ENCODE assay signal across 8 cellular contexts in the genomic region with DNA sequence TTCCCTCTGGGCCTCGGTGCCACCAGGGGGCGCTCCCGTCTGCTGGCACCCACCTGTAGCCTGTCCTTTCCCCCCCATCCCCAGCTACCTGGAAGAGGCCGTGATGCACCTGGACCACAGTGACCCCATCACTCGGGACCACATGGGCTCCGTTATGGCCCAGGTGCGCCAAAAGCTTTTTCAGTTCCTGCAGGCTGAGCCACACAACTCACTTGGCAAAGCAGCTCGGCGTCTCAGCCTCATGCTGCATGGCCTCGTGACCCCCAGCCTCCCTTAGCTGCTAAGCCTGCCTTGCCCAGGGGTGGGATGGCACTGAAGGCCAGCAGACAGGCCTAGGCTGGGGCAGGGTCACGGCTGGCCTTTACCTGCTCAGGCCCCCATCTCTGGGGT. TPM values are rescaled to one million over a fixed set of nuclear protein-coding genes. Genes with fewer than 3 reads are reported as not detected.
A peak's percentile ranks its signal among the peaks of the same experiment; 100 is the strongest.
DNase-seq lines count a peak whose midpoint lies in the region; ATAC-seq and TF ChIP-seq lines count a peak whose summit lies in the region.

No MANE protein-coding gene starts in this region.

- H3K4me2 ChIP-seq in H9 (ENCODE audit: insufficient read depth, insufficient read length, low read length), result no peak overlapping the region
- H3K4me2 ChIP-seq in SU-DHL-6 (ENCODE audit: low read depth, low read length, poor library complexity, severe bottlenecking), result no peak overlapping the region

- H3T11ph ChIP-seq in H9 (ENCODE audit: low read length), result no peak overlapping the region

- H4K91ac ChIP-seq in H9 (ENCODE audit: insufficient read length, low read depth, low read length), result no peak overlapping the region

- peak overlapping the region in 1 of 2 experiments; percentile 38; a peak in 1 of 5 replicates for H3K4me3 Mint-ChIP-seq in H9
- no peak overlapping the region for H3K4me3 Mint-ChIP-seq in activated naive CD8-positive, alpha-beta T cell treated with anti-CD3 and anti-CD28 coated beads, Interleukin-2, amount 10 ng/mL, durations not matched to agents 7 days and 5 days

- H3K23ac ChIP-seq in H9 (ENCODE audit: insufficient read length, low read depth, low read length), result no peak overlapping the region

- no peak overlapping the region for H3K18ac ChIP-seq in H9 (ENCODE audit: insufficient read length, low read depth, low read length)

- POLR2A ChIA-PET in activated naive CD8-positive, alpha-beta T cell treated with anti-CD3 and anti-CD28 coated beads, Interleukin-2, amount 10 ng/mL, durations not matched to agents 7 days and 5 days (lab: Charles Lee), result interaction anchor here (1.0 to 1.2 kb wide), 3 partner anchors 45 to 57 kb away, joined by 3 to 6 read pairs (median 3); a partner anchor contains a TSS

- H2AK5ac ChIP-seq in H9 (ENCODE audit: insufficient read length, low read length), result no peak overlapping the region

- no peak overlapping the region for H4K5ac ChIP-seq in H9 (ENCODE audit: insufficient read length, low read depth, low read length)

- H3K23me2 ChIP-seq in H9 (ENCODE audit: insufficient read length, low read depth, low read length, poor library complexity, severe bottlenecking), result no peaks in the 10 kb centered on the region

- no peaks in the 10 kb centered on the region; the same call in none of the 2 replicates for H3K27me3 Mint-ChIP-seq in H9 (ENCODE audit: low read depth)
- H3K27me3 Mint-ChIP-seq in activated naive CD8-positive, alpha-beta T cell treated with anti-CD3 and anti-CD28 coated beads, Interleukin-2, amount 10 ng/mL, durations not matched to agents 7 days and 5 days, result no peaks in the 10 kb centered on the region

- H3K27ac Mint-ChIP-seq in H9, result no peak overlapping the region; a peak in 1 of 7 replicates
- H3K27ac Mint-ChIP-seq in activated naive CD8-positive, alpha-beta T cell treated with anti-CD3 and anti-CD28 coated beads, Interleukin-2, amount 10 ng/mL, durations not matched to agents 7 days and 5 days, result no peak overlapping the region

- no peak overlapping the region for H3K9ac ChIP-seq in H9 (ENCODE audit: extremely low read depth, insufficient read length, low read length)
- no peak overlapping the region for H3K9ac ChIP-seq in SU-DHL-6 (ENCODE audit: low read length)

- WGBS in H9 (ENCODE audit: extremely low coverage, insufficient read length, low lambda C conversion rate), result no CpG with 5 or more reads among the region's 11 CpGs
- 58% methylated on average over 11 of the region's 11 CpGs for WGBS in right cardiac atrium

- H3K79me1 ChIP-seq in H9 (ENCODE audit: insufficient read depth, low read depth, low read length, poor library complexity, severe bottlenecking), result no peaks in the 10 kb centered on the region

- H3K79me2 ChIP-seq in H9 (ENCODE audit: insufficient read depth, low read length) (no peaks in the 10 kb centered on the region), SU-DHL-6 (ENCODE audit: insufficient read depth, low read length) (no peaks in the 10 kb centered on the region)

- peak; percentile 70 for TF ChIP-seq CTCF in AG10803 (conservative IDR thresholded peaks at IDR 0.05; ENCODE audit: low read length)
- peak; percentile 94 for TF ChIP-seq CTCF in H9 (conservative IDR thresholded peaks at IDR 0.05)
- peak; percentile 85 for TF ChIP-seq CTCF in SU-DHL-6 (IDR thresholded peaks at IDR 0.05; ENCODE audit: insufficient read depth, low read length, poor library complexity, severe bottlenecking)

- no peak overlapping the region for H4K8ac ChIP-seq in H9 (replicated peaks; ENCODE audit: insufficient read length, low read depth, low read length)

- no peak overlapping the region for H3K14ac ChIP-seq in H9 (ENCODE audit: insufficient read depth, low read length)

- H3K27ac ChIP-seq in H9 (ENCODE audit: insufficient read length, low read depth, low read length), result no peak overlapping the region
- H3K27ac ChIP-seq in SU-DHL-6 (ENCODE audit: low read depth, low read length), result no peak overlapping the region
- peak overlapping the region; percentile 65 for H3K27ac ChIP-seq in right cardiac atrium (ENCODE audit: low read length)

- H3K9me3 ChIP-seq in H9 (ENCODE audit: control insufficient read depth, low read depth, low read length) (no peaks in the 10 kb centered on the region), SU-DHL-6 (ENCODE audit: insufficient read depth, low read length) (no peaks in the 10 kb centered on the region), right cardiac atrium (ENCODE audit: control insufficient read depth, low read length) (no peaks in the 10 kb centered on the region)

- H3K9me2 ChIP-seq in SU-DHL-6 (replicated peaks; ENCODE audit: insufficient read depth, low read length), result no peaks in the 10 kb centered on the region

- DNase-seq in AG10803 (ENCODE audit: low read depth), result no peak
- DNase-seq in H9, result peak; percentile 86
- DNase-seq in activated naive CD8-positive, alpha-beta T cell treated with anti-CD3 and anti-CD28 coated beads, Interleukin-2, amount 10 ng/mL, durations not matched to agents 7 days and 5 days, result peak; percentile 84
- peak; percentile 54 to 89 (median 83) for DNase-seq in right cardiac atrium
- DNase-seq in stimulated activated CD4-positive, alpha-beta T cell treated with anti-CD3 and anti-CD28 coated beads, Interleukin-15, amount 100 ng/mL, for 1 hour (ENCODE audit: low read depth in 1 of 2, low spot score in 1 of 2), result peak; percentile 53 to 72
- DNase-seq in NCI-H128 (lab: John Stamatoyannopoulos, UW; ENCODE audit: unreplicated experiment), result no peak

- peak; percentile 71 for ATAC-seq in activated naive CD8-positive, alpha-beta T cell treated with anti-CD3 and anti-CD28 coated beads, Interleukin-2, amount 10 ng/mL, durations not matched to agents 7 days and 5 days (ENCODE audit: low read depth)
- ATAC-seq in right cardiac atrium, result peak; percentile 58
- ATAC-seq in HG03045 (IDR thresholded peaks at IDR 0.05; ENCODE audit: unreplicated experiment), result no peak

- H2AFZ ChIP-seq in H9 (ENCODE audit: low read length) (no peak overlapping the region), SU-DHL-6 (ENCODE audit: low read depth, low read length, severe bottlenecking) (no peak overlapping the region)

- no peak overlapping the region for H2BK20ac ChIP-seq in H9 (ENCODE audit: low read depth, low read length, poor library complexity, severe bottlenecking)

- H3K36me3 Mint-ChIP-seq in H9 (ENCODE audit: insufficient read depth in 1 of 3, low read depth in 3 of 3), result peaks cover 25 to 50% (median 49%) of the 10 kb centered on the region in 3 experiments
- H3K36me3 Mint-ChIP-seq in activated naive CD8-positive, alpha-beta T cell treated with anti-CD3 and anti-CD28 coated beads, Interleukin-2, amount 10 ng/mL, durations not matched to agents 7 days and 5 days, result peaks cover 12% of the 10 kb centered on the region

- no peak overlapping the region for H2BK15ac ChIP-seq in H9 (ENCODE audit: low read depth, low read length)

- no peaks in the 10 kb centered on the region for H3K9me3 Mint-ChIP-seq in H9
- H3K9me3 Mint-ChIP-seq in activated naive CD8-positive, alpha-beta T cell treated with anti-CD3 and anti-CD28 coated beads, Interleukin-2, amount 10 ng/mL, durations not matched to agents 7 days and 5 days, result no peaks in the 10 kb centered on the region

- no peak overlapping the region for H2BK5ac ChIP-seq in H9 (ENCODE audit: insufficient read length, low read length)

- H3K27me3 ChIP-seq in H9 (ENCODE audit: insufficient read depth, low read length) (no peaks in the 10 kb centered on the region), SU-DHL-6 (ENCODE audit: low read length) (no peaks in the 10 kb centered on the region), right cardiac atrium (ENCODE audit: control insufficient read depth, insufficient read depth) (no peaks in the 10 kb centered on the region)

- no peak overlapping the region for H3K4ac ChIP-seq in H9 (ENCODE audit: low read depth, low read length)

- no peak overlapping the region for H2BK12ac ChIP-seq in H9 (ENCODE audit: insufficient read length, low read depth, low read length)

- no peaks in the 10 kb centered on the region; the same call in 1 of the 2 replicates for H3F3A ChIP-seq in SU-DHL-6 (ENCODE audit: insufficient read depth)

- H3K4me1 Mint-ChIP-seq in H9, result peaks cover 13 to 28% of the 10 kb centered on the region in 2 experiments
- peaks cover 3% of the 10 kb centered on the region for H3K4me1 Mint-ChIP-seq in activated naive CD8-positive, alpha-beta T cell treated with anti-CD3 and anti-CD28 coated beads, Interleukin-2, amount 10 ng/mL, durations not matched to agents 7 days and 5 days

- no peaks in the 10 kb centered on the region for H4K20me1 ChIP-seq in H9 (ENCODE audit: control insufficient read depth, insufficient read depth, insufficient read length)
- H4K20me1 ChIP-seq in SU-DHL-6 (ENCODE audit: low read depth, low read length), result no peaks in the 10 kb centered on the region

- no peak overlapping the region for H2BK120ac ChIP-seq in H9 (ENCODE audit: low read depth, low read length, poor library complexity, severe bottlenecking)

- H3K36me3 ChIP-seq in SU-DHL-6 (ENCODE audit: low read length), result no peaks in the 10 kb centered on the region

- intact Hi-C loops in right cardiac atrium (cut with DNase I), result loop anchor here (2.0 to 10.0 kb wide), 3 partner anchors 43 to 151 kb away; no protein-coding TSS in a partner anchor

- no peak overlapping the region for H3K56ac ChIP-seq in H9 (ENCODE audit: insufficient read length, low read depth, low read length)

- H3K4me1 ChIP-seq in H9 (ENCODE audit: insufficient read depth, low read length) (no peaks in the 10 kb centered on the region), right cardiac atrium (ENCODE audit: control insufficient read depth, insufficient read depth, low read length) (peaks cover 3% of the 10 kb centered on the region)

- H3K4me3 ChIP-seq in AG10803 (ENCODE audit: low read length) (no peak overlapping the region), SU-DHL-6 (ENCODE audit: insufficient read depth, low read length, poor library complexity, severe bottlenecking) (no peak overlapping the region), right cardiac atrium (ENCODE audit: low read length) (no peak overlapping the region)

RNA-seq across cellular contexts. Expression of a gene that starts 0.8 kb away (rescaled TPM):
- 2.0 and 2.7 TPM in 2 replicates for total RNA-seq in H9 (2021)
- total RNA-seq in activated naive CD8-positive, alpha-beta T cell treated with anti-CD3 and anti-CD28 coated beads, Interleukin-2, amount 10 ng/mL, durations not matched to agents 7 days and 5 days, result 1 to 10 TPM; 2.1 to 3.1 TPM
- under 1 TPM in 1 of 4 donors, not detected in 3; 0.53 TPM for total RNA-seq in right cardiac atrium
- polyA plus RNA-seq in right cardiac atrium, result 0.41 TPM

RNA-seq across cellular contexts. Expression of a gene that starts 9.2 kb away (rescaled TPM):
- total RNA-seq in H9 (2021), result 28.6 and 29.1 TPM in 2 replicates
- 10 to 100 TPM; 22.8 to 25.6 TPM for total RNA-seq in activated naive CD8-positive, alpha-beta T cell treated with anti-CD3 and anti-CD28 coated beads, Interleukin-2, amount 10 ng/mL, durations not matched to agents 7 days and 5 days
- total RNA-seq in right cardiac atrium, result 10 to 100 TPM; 23.8 to 31.1 (median 27.0) TPM
- polyA plus RNA-seq in right cardiac atrium, result 26.8 TPM

RNA-seq across cellular contexts. Expression of a gene that starts 11.0 kb away (rescaled TPM):
- 99.5 and 106 TPM in 2 replicates for total RNA-seq in H9 (2021)
- total RNA-seq in activated naive CD8-positive, alpha-beta T cell treated with anti-CD3 and anti-CD28 coated beads, Interleukin-2, amount 10 ng/mL, durations not matched to agents 7 days and 5 days, result 100 to 1,000 TPM; 119 to 130 TPM
- total RNA-seq in right cardiac atrium, result 10 to 100 TPM; 29.7 to 35.6 (median 31.9) TPM
- polyA plus RNA-seq in right cardiac atrium, result 21.7 TPM

RNA-seq across cellular contexts. Expression of a gene that starts 36.4 kb away (rescaled TPM):
- total RNA-seq in H9 (2021), result 60.9 and 65.9 TPM in 2 replicates
- total RNA-seq in activated naive CD8-positive, alpha-beta T cell treated with anti-CD3 and anti-CD28 coated beads, Interleukin-2, amount 10 ng/mL, durations not matched to agents 7 days and 5 days, result 10 to 100 TPM; 84.0 to 90.7 TPM
- 10 to 100 TPM; 24.3 to 29.0 (median 27.4) TPM for total RNA-seq in right cardiac atrium
- polyA plus RNA-seq in right cardiac atrium, result 26.7 TPM

RNA-seq across cellular contexts. Expression of a gene that starts 37.1 kb away (rescaled TPM):
- 190 and 198 TPM in 2 replicates for total RNA-seq in H9 (2021)
- 10 to 100 TPM; 88.4 TPM for total RNA-seq in activated naive CD8-positive, alpha-beta T cell treated with anti-CD3 and anti-CD28 coated beads, Interleukin-2, amount 10 ng/mL, durations not matched to agents 7 days and 5 days
- 10 to 100 TPM; 66.6 to 80.7 (median 68.2) TPM for total RNA-seq in right cardiac atrium
- polyA plus RNA-seq in right cardiac atrium, result 125 TPM

Comparison
In these comparisons a context has a peak if more than half of its experiments do, and no peak if none do; other contexts are left out.
1. DNase-seq: peak in H9 (single experiment), activated naive CD8-positive, alpha-beta T cell treated with anti-CD3 and anti-CD28 coated beads, Interleukin-2, amount 10 ng/mL, durations not matched to agents 7 days and 5 days (single experiment), right cardiac atrium (3 of 3) and stimulated activated CD4-positive, alpha-beta T cell treated with anti-CD3 and anti-CD28 coated beads, Interleukin-15, amount 100 ng/mL, for 1 hour (2 of 2); none in AG10803 (single experiment) and NCI-H128 (single experiment).
2. Peak in every context shown above with its lines, with median percentiles within 50 percentile points of each other: CTCF ChIP-seq.